ENCODE assay signal across 15 cellular contexts in genomic region chr3:21718161-21718765, GRCh38. TPM values are rescaled to one million over a fixed set of nuclear protein-coding genes. Genes with fewer than 3 reads are reported as not detected.
A peak's percentile ranks its signal among the peaks of the same experiment; 100 is the strongest.
DNase-seq lines count a peak whose midpoint lies in the region; ATAC-seq and TF ChIP-seq lines count a peak whose summit lies in the region.
"Had no signal": no experiment of that assay in that cellular context is flagged by ENCODE, and none has a peak within 500 bp of the region (broad histone marks: within the 10 kb centered on the region; RNA-seq: fewer than 3 reads in every experiment).

No MANE protein-coding gene starts in this region.

- H3K18ac ChIP-seq in trophoblast cell (ENCODE audit: low read length), result no peak overlapping the region

- no peak overlapping the region for H2AK5ac ChIP-seq in trophoblast cell (ENCODE audit: low read length)

- no peak for TF ChIP-seq CTCF in epithelial cell of proximal tubule (conservative IDR thresholded peaks at IDR 0.05; ENCODE audit: low read depth, low read length)
- no peak for TF ChIP-seq CTCF in uterus (IDR thresholded peaks at IDR 0.05)

- H3K4me1 ChIP-seq in trophoblast cell (ENCODE audit: control insufficient read depth in 1 of 2, insufficient read depth in 2 of 2, low read length in 2 of 2) (no peaks in the 10 kb centered on the region), uterus (no peaks in the 10 kb centered on the region)
- H3K4me1 ChIP-seq: parathyroid adenoma, tibial nerve had no signal

- H3K9ac ChIP-seq in trophoblast cell (ENCODE audit: low read length), result no peak overlapping the region
- H3K9ac ChIP-seq: parathyroid adenoma had no signal

- H2AFZ ChIP-seq in trophoblast cell (ENCODE audit: insufficient read depth, low read length, poor library complexity), result no peak overlapping the region
- H2AFZ ChIP-seq: parathyroid adenoma had no signal

- no peak overlapping the region for H4K12ac ChIP-seq in trophoblast cell (ENCODE audit: low read depth, low read length)

- no CpG with 5 or more reads among the region's 3 CpGs for WGBS in trophoblast cell (ENCODE audit: extremely low coverage, insufficient coverage, insufficient read length)

- TF ChIP-seq POLR2A in uterus (IDR thresholded peaks at IDR 0.05), result no peak

- no peak overlapping the region for H3K27ac ChIP-seq in trophoblast cell (ENCODE audit: low read depth, low read length)
- H3K27ac ChIP-seq in uterus, result no peak overlapping the region
- H3K27ac ChIP-seq: parathyroid adenoma, tibial nerve had no signal

- H3K79me1 ChIP-seq in trophoblast cell (ENCODE audit: low read length), result no peaks in the 10 kb centered on the region

- no peaks in the 10 kb centered on the region for H3K27me3 ChIP-seq in trophoblast cell (ENCODE audit: insufficient read depth, low read length)
- H3K27me3 ChIP-seq in uterus, result no peaks in the 10 kb centered on the region
- H3K27me3 ChIP-seq: tibial nerve had no signal

- H3K4ac ChIP-seq in trophoblast cell (ENCODE audit: low read depth, low read length), result no peak overlapping the region

- no peak overlapping the region for H2BK120ac ChIP-seq in trophoblast cell (ENCODE audit: insufficient read depth, low read length, poor library complexity)

- no peak overlapping the region for H2BK5ac ChIP-seq in trophoblast cell (ENCODE audit: low read depth, low read length, poor library complexity)

- H3K23ac ChIP-seq in trophoblast cell (ENCODE audit: low read length), result no peak overlapping the region

- no peaks in the 10 kb centered on the region for H3K9me3 ChIP-seq in trophoblast cell (ENCODE audit: insufficient read depth, low read depth, low read length)
- H3K9me3 ChIP-seq in uterus, result no peaks in the 10 kb centered on the region

- intact Hi-C loops in uterus (cut with DNase I; ENCODE audit: low total_unique reads), result no loop called here
- intact Hi-C loops in sciatic nerve (cut with DNase I), result no loop called here

- H3K79me2 ChIP-seq in trophoblast cell (ENCODE audit: control insufficient read depth, insufficient read depth, low read length, poor library complexity), result no peaks in the 10 kb centered on the region
- H3K79me2 ChIP-seq: parathyroid adenoma had no signal

- H3K4me2 ChIP-seq in trophoblast cell (ENCODE audit: low read length), result no peak overlapping the region

- ATAC-seq in sciatic nerve (no peak), HG02759 (IDR thresholded peaks at IDR 0.05; ENCODE audit: unreplicated experiment) (no peak), esophagus mucosa (no peak)
- ATAC-seq: left lobe of liver had no signal

- no peak overlapping the region for H4K91ac ChIP-seq in trophoblast cell (ENCODE audit: low read depth, low read length)

- H4K8ac ChIP-seq in trophoblast cell (ENCODE audit: low read depth, low read length), result no peak overlapping the region

- peak; percentile 96 for DNase-seq in EH (ENCODE audit: low read depth)
- DNase-seq in RPMI7951 (ENCODE audit: low read depth), result peak; percentile 68
- DNase-seq in epithelial cell of proximal tubule (ENCODE audit: low read depth), result peak; percentile 94
- DNase-seq in trophoblast cell, result peak; percentile 77 to 85
- DNase-seq in uterus, result no peak
- DNase-seq in sciatic nerve (ENCODE audit: low spot score), result no peak
- DNase-seq: amygdala, erythroblast, NCI-H2029 had no signal

- H3K14ac ChIP-seq in trophoblast cell (ENCODE audit: low read length), result no peak overlapping the region

- H2BK12ac ChIP-seq in trophoblast cell (ENCODE audit: low read length), result no peak overlapping the region

- H3K36me3 ChIP-seq in trophoblast cell (ENCODE audit: control insufficient read depth in 1 of 2, insufficient read depth in 2 of 2, low read length in 2 of 2), result no peaks in the 10 kb centered on the region
- no peaks in the 10 kb centered on the region for H3K36me3 ChIP-seq in uterus
- H3K36me3 ChIP-seq: tibial nerve had no signal

- no peak overlapping the region for H3K4me3 ChIP-seq in epithelial cell of proximal tubule (ENCODE audit: low read depth, low read length)
- no peak overlapping the region for H3K4me3 ChIP-seq in trophoblast cell (ENCODE audit: low read depth, low read length)
- no peak overlapping the region for H3K4me3 ChIP-seq in uterus
- H3K4me3 ChIP-seq: tibial nerve had no signal

RNA-seq across cellular contexts. Expression of gene ZNF385D, which starts 32.7 kb away (rescaled TPM):
- total RNA-seq in RPMI7951 (2014; rRNA removed; shearing (Covaris generic)), result not detected in 2 replicates
- total RNA-seq in epithelial cell of proximal tubule (under 0.01 and 0.43 TPM in 2 replicates), uterus (10 to 100 TPM in 3 of 4 donors, under 1 TPM in 1; 0.26 to 53.6 (median 19.2) TPM), sciatic nerve (32.3 TPM), esophagus mucosa (1.7 TPM)
- 0.19 and 0.26 TPM in 2 replicates for polyA plus RNA-seq in trophoblast cell (2013)
- total RNA-seq: T-helper 2 cell treated with Interferon-gamma antibody and Interleukin-4, amounts not matched to agents 100 ng/mL and 5 ng/mL, for 36 hours had no signal

Comparison
In these comparisons a context has a peak if more than half of its experiments do, and no peak if none do; other contexts are left out.
1. DNase-seq: peak in EH (single experiment), RPMI7951 (single experiment), epithelial cell of proximal tubule (single experiment) and trophoblast cell (2 of 2); none in uterus (0 of 2) and sciatic nerve (single experiment).